Comparison of ENCODE assay signal across 1 cellular context in the genomic region with DNA sequence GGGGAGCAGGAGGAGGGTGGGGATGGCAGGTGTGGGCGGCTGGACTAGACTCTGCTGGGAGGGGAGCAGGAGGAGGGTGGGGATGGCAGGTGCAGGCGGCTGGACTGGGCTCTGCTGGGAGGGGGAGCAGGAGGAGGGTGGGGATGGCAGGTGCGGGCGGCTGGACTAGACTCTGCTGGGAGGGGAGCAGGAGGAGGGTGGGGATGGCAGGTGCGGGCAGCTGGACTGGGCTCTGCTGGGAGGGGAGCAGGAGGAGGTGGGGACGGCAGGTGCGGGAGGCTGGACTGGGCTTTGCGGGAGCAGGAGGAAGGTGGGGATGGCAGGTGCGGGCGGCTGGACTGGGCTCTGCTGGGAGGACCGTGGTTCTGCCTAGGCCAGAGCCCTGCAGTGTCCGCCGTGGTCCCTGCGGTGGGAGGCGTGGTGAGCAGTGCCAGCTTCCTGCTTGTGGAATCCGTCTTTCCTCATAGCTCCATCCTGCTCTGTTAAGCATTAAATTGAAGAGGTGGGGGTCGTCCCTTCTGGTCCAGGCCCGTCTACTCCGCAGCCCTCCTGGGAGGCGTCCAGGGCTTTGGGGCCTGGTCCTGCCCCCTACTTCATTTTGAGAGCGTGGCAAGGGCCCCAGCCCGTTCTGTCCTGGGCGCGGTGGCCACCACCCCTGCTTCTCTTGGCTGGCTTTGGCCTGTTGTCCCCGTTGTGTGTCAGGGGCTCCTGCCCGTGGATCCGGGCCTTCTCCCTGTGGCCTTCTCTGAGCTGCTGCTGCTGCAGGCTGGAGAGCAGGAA.
TF ChIP-seq lines count a peak whose summit lies in the region.

No MANE protein-coding gene starts in this region.

TF ChIP-seq in GM23338, 12 proteins besides CTCF, POLR2A, EP300 and RAD21 (continued from another document):
- TF ChIP-seq, protein P1, sequence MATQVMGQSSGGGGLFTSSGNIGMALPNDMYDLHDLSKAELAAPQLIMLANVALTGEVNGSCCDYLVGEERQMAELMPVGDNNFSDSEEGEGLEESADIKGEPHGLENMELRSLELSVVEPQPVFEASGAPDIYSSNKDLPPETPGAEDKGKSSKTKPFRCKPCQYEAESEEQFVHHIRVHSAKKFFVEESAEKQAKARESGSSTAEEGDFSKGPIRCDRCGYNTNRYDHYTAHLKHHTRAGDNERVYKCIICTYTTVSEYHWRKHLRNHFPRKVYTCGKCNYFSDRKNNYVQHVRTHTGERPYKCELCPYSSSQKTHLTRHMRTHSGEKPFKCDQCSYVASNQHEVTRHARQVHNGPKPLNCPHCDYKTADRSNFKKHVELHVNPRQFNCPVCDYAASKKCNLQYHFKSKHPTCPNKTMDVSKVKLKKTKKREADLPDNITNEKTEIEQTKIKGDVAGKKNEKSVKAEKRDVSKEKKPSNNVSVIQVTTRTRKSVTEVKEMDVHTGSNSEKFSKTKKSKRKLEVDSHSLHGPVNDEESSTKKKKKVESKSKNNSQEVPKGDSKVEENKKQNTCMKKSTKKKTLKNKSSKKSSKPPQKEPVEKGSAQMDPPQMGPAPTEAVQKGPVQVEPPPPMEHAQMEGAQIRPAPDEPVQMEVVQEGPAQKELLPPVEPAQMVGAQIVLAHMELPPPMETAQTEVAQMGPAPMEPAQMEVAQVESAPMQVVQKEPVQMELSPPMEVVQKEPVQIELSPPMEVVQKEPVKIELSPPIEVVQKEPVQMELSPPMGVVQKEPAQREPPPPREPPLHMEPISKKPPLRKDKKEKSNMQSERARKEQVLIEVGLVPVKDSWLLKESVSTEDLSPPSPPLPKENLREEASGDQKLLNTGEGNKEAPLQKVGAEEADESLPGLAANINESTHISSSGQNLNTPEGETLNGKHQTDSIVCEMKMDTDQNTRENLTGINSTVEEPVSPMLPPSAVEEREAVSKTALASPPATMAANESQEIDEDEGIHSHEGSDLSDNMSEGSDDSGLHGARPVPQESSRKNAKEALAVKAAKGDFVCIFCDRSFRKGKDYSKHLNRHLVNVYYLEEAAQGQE (IDR thresholded peaks at IDR 0.05; ENCODE audit: unreplicated experiment) = no peak
- TF ChIP-seq, protein P2, sequence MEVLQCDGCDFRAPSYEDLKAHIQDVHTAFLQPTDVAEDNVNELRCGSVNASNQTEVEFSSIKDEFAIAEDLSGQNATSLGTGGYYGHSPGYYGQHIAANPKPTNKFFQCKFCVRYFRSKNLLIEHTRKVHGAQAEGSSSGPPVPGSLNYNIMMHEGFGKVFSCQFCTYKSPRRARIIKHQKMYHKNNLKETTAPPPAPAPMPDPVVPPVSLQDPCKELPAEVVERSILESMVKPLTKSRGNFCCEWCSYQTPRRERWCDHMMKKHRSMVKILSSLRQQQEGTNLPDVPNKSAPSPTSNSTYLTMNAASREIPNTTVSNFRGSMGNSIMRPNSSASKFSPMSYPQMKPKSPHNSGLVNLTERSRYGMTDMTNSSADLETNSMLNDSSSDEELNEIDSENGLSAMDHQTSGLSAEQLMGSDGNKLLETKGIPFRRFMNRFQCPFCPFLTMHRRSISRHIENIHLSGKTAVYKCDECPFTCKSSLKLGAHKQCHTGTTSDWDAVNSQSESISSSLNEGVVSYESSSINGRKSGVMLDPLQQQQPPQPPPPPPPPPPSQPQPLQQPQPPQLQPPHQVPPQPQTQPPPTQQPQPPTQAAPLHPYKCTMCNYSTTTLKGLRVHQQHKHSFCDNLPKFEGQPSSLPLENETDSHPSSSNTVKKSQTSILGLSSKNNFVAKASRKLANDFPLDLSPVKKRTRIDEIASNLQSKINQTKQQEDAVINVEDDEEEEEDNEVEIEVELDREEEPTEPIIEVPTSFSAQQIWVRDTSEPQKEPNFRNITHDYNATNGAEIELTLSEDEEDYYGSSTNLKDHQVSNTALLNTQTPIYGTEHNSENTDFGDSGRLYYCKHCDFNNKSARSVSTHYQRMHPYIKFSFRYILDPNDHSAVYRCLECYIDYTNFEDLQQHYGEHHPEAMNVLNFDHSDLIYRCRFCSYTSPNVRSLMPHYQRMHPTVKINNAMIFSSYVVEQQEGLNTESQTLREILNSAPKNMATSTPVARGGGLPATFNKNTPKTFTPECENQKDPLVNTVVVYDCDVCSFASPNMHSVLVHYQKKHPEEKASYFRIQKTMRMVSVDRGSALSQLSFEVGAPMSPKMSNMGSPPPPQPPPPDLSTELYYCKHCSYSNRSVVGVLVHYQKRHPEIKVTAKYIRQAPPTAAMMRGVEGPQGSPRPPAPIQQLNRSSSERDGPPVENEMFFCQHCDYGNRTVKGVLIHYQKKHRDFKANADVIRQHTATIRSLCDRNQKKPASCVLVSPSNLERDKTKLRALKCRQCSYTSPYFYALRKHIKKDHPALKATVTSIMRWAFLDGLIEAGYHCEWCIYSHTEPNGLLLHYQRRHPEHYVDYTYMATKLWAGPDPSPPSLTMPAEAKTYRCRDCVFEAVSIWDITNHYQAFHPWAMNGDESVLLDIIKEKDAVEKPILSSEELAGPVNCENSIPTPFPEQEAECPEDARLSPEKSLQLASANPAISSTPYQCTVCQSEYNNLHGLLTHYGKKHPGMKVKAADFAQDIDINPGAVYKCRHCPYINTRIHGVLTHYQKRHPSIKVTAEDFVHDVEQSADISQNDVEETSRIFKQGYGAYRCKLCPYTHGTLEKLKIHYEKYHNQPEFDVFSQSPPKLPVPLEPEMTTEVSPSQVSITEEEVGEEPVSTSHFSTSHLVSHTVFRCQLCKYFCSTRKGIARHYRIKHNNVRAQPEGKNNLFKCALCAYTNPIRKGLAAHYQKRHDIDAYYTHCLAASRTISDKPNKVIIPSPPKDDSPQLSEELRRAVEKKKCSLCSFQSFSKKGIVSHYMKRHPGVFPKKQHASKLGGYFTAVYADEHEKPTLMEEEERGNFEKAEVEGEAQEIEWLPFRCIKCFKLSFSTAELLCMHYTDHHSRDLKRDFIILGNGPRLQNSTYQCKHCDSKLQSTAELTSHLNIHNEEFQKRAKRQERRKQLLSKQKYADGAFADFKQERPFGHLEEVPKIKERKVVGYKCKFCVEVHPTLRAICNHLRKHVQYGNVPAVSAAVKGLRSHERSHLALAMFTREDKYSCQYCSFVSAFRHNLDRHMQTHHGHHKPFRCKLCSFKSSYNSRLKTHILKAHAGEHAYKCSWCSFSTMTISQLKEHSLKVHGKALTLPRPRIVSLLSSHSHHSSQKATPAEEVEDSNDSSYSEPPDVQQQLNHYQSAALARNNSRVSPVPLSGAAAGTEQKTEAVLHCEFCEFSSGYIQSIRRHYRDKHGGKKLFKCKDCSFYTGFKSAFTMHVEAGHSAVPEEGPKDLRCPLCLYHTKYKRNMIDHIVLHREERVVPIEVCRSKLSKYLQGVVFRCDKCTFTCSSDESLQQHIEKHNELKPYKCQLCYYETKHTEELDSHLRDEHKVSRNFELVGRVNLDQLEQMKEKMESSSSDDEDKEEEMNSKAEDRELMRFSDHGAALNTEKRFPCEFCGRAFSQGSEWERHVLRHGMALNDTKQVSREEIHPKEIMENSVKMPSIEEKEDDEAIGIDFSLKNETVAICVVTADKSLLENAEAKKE (CRISPR knock-in tag; IDR thresholded peaks at IDR 0.05) = no peak
- TF ChIP-seq EZH2phosphoT487 (IDR thresholded peaks at IDR 0.05; ENCODE audit: unreplicated experiment) (no peak), POLR2AphosphoS5 (IDR thresholded peaks at IDR 0.05; ENCODE audit: low read depth) (no peak), ZNF331 (CRISPR knock-in tag; IDR thresholded peaks at IDR 0.05; ENCODE audit: low read depth) (no peak), ZNF114 (CRISPR knock-in tag; IDR thresholded peaks at IDR 0.05) (no peak), NANOG (IDR thresholded peaks at IDR 0.05; ENCODE audit: borderline replicate concordance) (no peak)
- TF ChIP-seq, protein P3, sequence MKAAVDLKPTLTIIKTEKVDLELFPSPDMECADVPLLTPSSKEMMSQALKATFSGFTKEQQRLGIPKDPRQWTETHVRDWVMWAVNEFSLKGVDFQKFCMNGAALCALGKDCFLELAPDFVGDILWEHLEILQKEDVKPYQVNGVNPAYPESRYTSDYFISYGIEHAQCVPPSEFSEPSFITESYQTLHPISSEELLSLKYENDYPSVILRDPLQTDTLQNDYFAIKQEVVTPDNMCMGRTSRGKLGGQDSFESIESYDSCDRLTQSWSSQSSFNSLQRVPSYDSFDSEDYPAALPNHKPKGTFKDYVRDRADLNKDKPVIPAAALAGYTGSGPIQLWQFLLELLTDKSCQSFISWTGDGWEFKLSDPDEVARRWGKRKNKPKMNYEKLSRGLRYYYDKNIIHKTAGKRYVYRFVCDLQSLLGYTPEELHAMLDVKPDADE (IDR thresholded peaks at IDR 0.05) = no peak
